In genomic region chr1:3893190-3893589, GRCh38 we compare ENCODE assay signal across 20 cellular contexts.
"Had no signal": no experiment of that assay in that cellular context is flagged by ENCODE, and none has a peak within 500 bp of the region (broad histone marks: within the 10 kb centered on the region; RNA-seq: fewer than 3 reads in every experiment).

No MANE protein-coding gene starts in this region.

- H3K36me3 ChIP-seq: breast epithelium, colonic mucosa, ovary had no signal

- H3K4me3 Mint-ChIP-seq: activated CD4-positive, alpha-beta memory T cell treated with anti-CD3 and anti-CD28 coated beads for 36 hours; activated naive CD8-positive, alpha-beta T cell treated with anti-CD3 and anti-CD28 coated beads for 36 hours; mesothelial cell of epicardium; nephron had no signal

- DNase-seq: activated CD4-positive, alpha-beta memory T cell treated with anti-CD3 and anti-CD28 coated beads for 36 hours; activated CD4-positive, alpha-beta T cell treated with anti-CD3 and anti-CD28 coated beads for 48 hours; activated naive CD4-positive, alpha-beta T cell treated with Interleukin-2 at 50 U/mL for 16 hours; activated naive CD8-positive, alpha-beta T cell treated with anti-CD3 and anti-CD28 coated beads for 36 hours; activated T-cell treated with anti-CD3 and anti-CD28 coated beads, Interleukin-2, amount 50 U/mL, for 48 hours; colonic mucosa; ovary; T-helper 1 cell; T1000; transverse colon had no signal

- ATAC-seq: left lobe of liver had no signal

- H3K27me3 Mint-ChIP-seq: activated CD4-positive, alpha-beta memory T cell treated with anti-CD3 and anti-CD28 coated beads for 36 hours; activated naive CD8-positive, alpha-beta T cell treated with anti-CD3 and anti-CD28 coated beads for 36 hours had no signal

- H3K27ac ChIP-seq: breast epithelium, colonic mucosa, neutrophil, ovary, prostate gland, right atrium auricular region, stomach, transverse colon had no signal

- H3K4me1 ChIP-seq: breast epithelium, colonic mucosa, prostate gland had no signal

- H3K27ac Mint-ChIP-seq: activated CD4-positive, alpha-beta memory T cell treated with anti-CD3 and anti-CD28 coated beads for 36 hours; activated naive CD8-positive, alpha-beta T cell treated with anti-CD3 and anti-CD28 coated beads for 36 hours; mesothelial cell of epicardium; nephron had no signal

- H3K4me3 ChIP-seq: breast epithelium, colonic mucosa, dorsolateral prefrontal cortex, lung, ovary, prostate gland, right atrium auricular region, stomach, transverse colon had no signal

- H3K9me3 ChIP-seq: colonic mucosa, neutrophil, ovary, prostate gland had no signal

- H3K27me3 ChIP-seq: breast epithelium, colonic mucosa, dorsolateral prefrontal cortex, neutrophil, ovary, right atrium auricular region, stomach, transverse colon had no signal
